Comparison of ENCODE assay signal across 14 cellular contexts in the genomic region with DNA sequence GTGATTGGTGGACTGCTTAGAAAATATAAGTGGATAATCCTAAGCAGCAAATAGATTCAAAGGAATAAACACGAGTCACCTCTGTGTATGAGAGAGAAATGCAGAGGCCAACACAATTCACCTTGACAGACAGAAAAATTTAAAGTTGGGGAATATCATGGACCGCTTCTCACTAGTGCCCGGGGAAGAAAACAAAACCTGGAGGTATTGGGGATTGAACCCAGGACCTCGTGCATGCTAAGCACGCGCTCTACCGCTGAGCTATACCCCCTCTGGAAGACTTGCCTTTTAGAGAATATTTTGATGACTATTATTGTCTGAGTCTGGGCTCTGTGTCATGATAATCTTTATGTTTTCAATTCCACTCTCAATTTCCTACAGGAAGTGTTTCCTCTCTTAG.
DNase-seq lines count a peak whose midpoint lies in the region; FAIRE-seq and TF ChIP-seq lines count a peak whose summit lies in the region.
"Had no signal": no experiment of that assay in that cellular context is flagged by ENCODE, and none has a peak within 500 bp of the region (broad histone marks: within the 10 kb centered on the region; RNA-seq: fewer than 3 reads in every experiment).

No MANE protein-coding gene starts in this region.

- H3K9me2 ChIP-seq in DOHH2 (replicated peaks; ENCODE audit: control insufficient read depth, low read length) (no peaks in the 10 kb centered on the region), PC-9 (ENCODE audit: insufficient read depth) (no peaks in the 10 kb centered on the region)

- POLR2A ChIA-PET in PC-9 (lab: Charles Lee; ENCODE audit: unreplicated experiment) = no interaction called here

- intact Hi-C loops in PC-9 (cut with micrococcal nuclease; ENCODE audit: unreplicated experiment) (no loop called here), left ventricle myocardium inferior (cut with micrococcal nuclease) (no loop called here)

- no peaks in the 10 kb centered on the region for H4K20me1 ChIP-seq in DOHH2 (ENCODE audit: control insufficient read depth, insufficient read depth, low read depth, low read length)
- H4K20me1 ChIP-seq in PC-9 (ENCODE audit: insufficient read depth) = no peaks in the 10 kb centered on the region

- H3K27me3 ChIP-seq in DOHH2 (ENCODE audit: control insufficient read depth, low read length) = peaks cover 9% of the 10 kb centered on the region
- H3K27me3 ChIP-seq in PC-9 (ENCODE audit: insufficient read depth, low read depth) = no peaks in the 10 kb centered on the region
- peaks cover 100% of the 10 kb centered on the region for H3K27me3 ChIP-seq in left ventricle myocardium inferior (ENCODE audit: low read depth)
- no peaks in the 10 kb centered on the region for H3K27me3 ChIP-seq in SJCRH30

- peak overlapping the region; percentile 17; the same call in 1 of the 2 replicates for H3K4me3 ChIP-seq in DOHH2 (ENCODE audit: low read length)
- H3K4me3 ChIP-seq in PC-9 = no peak overlapping the region
- H3K4me3 ChIP-seq in epithelial cell of esophagus (ENCODE audit: low read length) = no peak overlapping the region
- H3K4me3 ChIP-seq in left ventricle myocardium inferior = no peak overlapping the region
- H3K4me3 ChIP-seq in SJCRH30 = no peak overlapping the region
- H3K4me3 ChIP-seq: suprapubic skin had no signal

- no peaks in the 10 kb centered on the region for H3F3A ChIP-seq in DOHH2 (ENCODE audit: control insufficient read depth, insufficient read depth)
- H3F3A ChIP-seq in PC-9 (ENCODE audit: insufficient read depth, low read depth) = peaks cover 4% of the 10 kb centered on the region; the same call in 1 of the 2 replicates

- no TSS peak for BruUV-seq in PC-9 (replicated peaks; lab: Mats Ljungman, UMichigan)

- H3K79me2 ChIP-seq in DOHH2 (ENCODE audit: control insufficient read depth, low read length) (no peaks in the 10 kb centered on the region), PC-9 (ENCODE audit: low read depth) (no peaks in the 10 kb centered on the region)

- CTCF ChIA-PET in PC-9 (lab: Charles Lee) = no interaction called here

- DNase-seq in HCEC 1CT = peak; percentile 54
- no peak for DNase-seq in PC-9
- DNase-seq in epithelial cell of esophagus (ENCODE audit: low read depth) = peak; percentile 58
- no peak for DNase-seq in left ventricle myocardium inferior
- no peak for DNase-seq in frontal cortex (ENCODE audit: low spot score in 2 of 2)
- no peak for DNase-seq in SJCRH30
- DNase-seq in activated effector memory CD4-positive, alpha-beta T cell treated with Interleukin-2 at 50 U/mL for 16 hours = no peak
- DNase-seq: activated naive CD4-positive, alpha-beta T cell treated with anti-CD3 and anti-CD28 coated beads, Interleukin-2, amount 50 U/mL, for 16 hours; DMS79 treated with DMSO at 0.1 percent for 48 hours had no signal

- no peak for FAIRE-seq in frontal cortex (lab: Jason Lieb, UNC)
- FAIRE-seq: islet of Langerhans had no signal

- H3K4me2 ChIP-seq in DOHH2 (ENCODE audit: low read length) (peak overlapping the region; percentile 39), PC-9 (peak overlapping the region; percentile 21; the same call in 1 of the 2 replicates)

- TF ChIP-seq CTCF in DOHH2 (IDR thresholded peaks at IDR 0.05; ENCODE audit: low read depth, low read length, poor library complexity, severe bottlenecking) (no peak), PC-9 (conservative IDR thresholded peaks at IDR 0.05) (no peak), epithelial cell of esophagus (IDR thresholded peaks at IDR 0.05; ENCODE audit: insufficient read depth, low read depth, low read length, missing control alignments) (no peak), left ventricle myocardium inferior (IDR thresholded peaks at IDR 0.05; ENCODE audit: borderline replicate concordance) (no peak)

- H3K4me1 ChIP-seq in DOHH2 (ENCODE audit: control insufficient read depth, low read length) (peaks cover 13% of the 10 kb centered on the region), PC-9 (replicated peaks; ENCODE audit: insufficient read depth) (peaks cover 10% of the 10 kb centered on the region), left ventricle myocardium inferior (peaks cover 6% of the 10 kb centered on the region), SJCRH30 (no peaks in the 10 kb centered on the region)
- H3K4me1 ChIP-seq: suprapubic skin had no signal

- H3K9me3 ChIP-seq in DOHH2 (ENCODE audit: control insufficient read depth, insufficient read depth, low read length) (no peaks in the 10 kb centered on the region), PC-9 (ENCODE audit: insufficient read depth, low read depth) (no peaks in the 10 kb centered on the region), left ventricle myocardium inferior (replicated peaks) (no peaks in the 10 kb centered on the region), SJCRH30 (replicated peaks) (no peaks in the 10 kb centered on the region)
- H3K9me3 ChIP-seq: neutrophil, suprapubic skin had no signal

- H3K27ac ChIP-seq in DOHH2 (ENCODE audit: low read depth, low read length) (no peak overlapping the region), PC-9 (no peak overlapping the region), left ventricle myocardium inferior (replicated peaks) (no peak overlapping the region), SJCRH30 (no peak overlapping the region)
- H3K27ac ChIP-seq: neutrophil, suprapubic skin, VCaP had no signal

- no peak overlapping the region for H2AFZ ChIP-seq in PC-9

- H3K36me3 ChIP-seq in DOHH2 (ENCODE audit: control insufficient read depth, low read length) (no peaks in the 10 kb centered on the region), PC-9 (ENCODE audit: low read depth) (no peaks in the 10 kb centered on the region), left ventricle myocardium inferior (no peaks in the 10 kb centered on the region), SJCRH30 (no peaks in the 10 kb centered on the region)
- H3K36me3 ChIP-seq: neutrophil, suprapubic skin had no signal

Comparison
In these comparisons a context has a peak if more than half of its experiments do, and no peak if none do; other contexts are left out.
1. DNase-seq: peak in HCEC 1CT (single experiment) and epithelial cell of esophagus (single experiment); none in PC-9 (0 of 2), left ventricle myocardium inferior (single experiment), frontal cortex (0 of 2), SJCRH30 (0 of 2) and activated effector memory CD4-positive, alpha-beta T cell treated with Interleukin-2 at 50 U/mL for 16 hours (single experiment).